Comparison of ENCODE assay signal across 1 cellular context in genomic region chr2:3755277-3755676, GRCh38.
TF ChIP-seq lines count a peak whose summit lies in the region.

No MANE protein-coding gene starts in this region.

TF ChIP-seq in HepG2, 621 proteins besides CTCF, POLR2A, EP300 and RAD21:
- TF ChIP-seq SNAPC2 (CRISPR knock-in tag; IDR thresholded peaks at IDR 0.05) (no peak), KIAA2018 (CRISPR knock-in tag; IDR thresholded peaks at IDR 0.05; ENCODE audit: borderline replicate concordance) (no peak), MNT (IDR thresholded peaks at IDR 0.05) (peak; percentile 99), SIN3A (IDR thresholded peaks at IDR 0.05; ENCODE audit: borderline replicate concordance, low read depth, low read length) (no peak), HMG20A (CRISPR knock-in tag; IDR thresholded peaks at IDR 0.05; ENCODE audit: borderline replicate concordance) (no peak), AFF4 (CRISPR knock-in tag; IDR thresholded peaks at IDR 0.05) (no peak), JUNB (CRISPR knock-in tag; IDR thresholded peaks at IDR 0.05; ENCODE audit: borderline replicate concordance) (0 out of 2 replicates have a peak, but pooled peaks have one; percentile 8), ZNF260 (CRISPR knock-in tag; IDR thresholded peaks at IDR 0.05; ENCODE audit: borderline replicate concordance, low read depth) (no peak), ZNF678 (CRISPR knock-in tag; IDR thresholded peaks at IDR 0.05) (no peak)
